In genomic region chr15:79682851-79683288, GRCh38 we compare ENCODE assay signal across 14 cellular contexts.
DNase-seq lines count a peak whose midpoint lies in the region; TF ChIP-seq lines count a peak whose summit lies in the region.
"Had no signal": no experiment of that assay in that cellular context is flagged by ENCODE, and none has a peak within 500 bp of the region (broad histone marks: within the 10 kb centered on the region; RNA-seq: fewer than 3 reads in every experiment).

No MANE protein-coding gene starts in this region.

- peak overlapping the region; percentile 62 for H3K4me3 ChIP-seq in skeletal muscle satellite cell (ENCODE audit: low read length)
- H3K4me3 ChIP-seq: hepatocyte, transverse colon had no signal

- H3K4me1 ChIP-seq in skeletal muscle satellite cell (ENCODE audit: control insufficient read depth, insufficient read depth, low read length), result peaks cover 38% of the 10 kb centered on the region
- H3K4me1 ChIP-seq: transverse colon had no signal

- no peaks in the 10 kb centered on the region for H3K9me3 ChIP-seq in skeletal muscle satellite cell (replicated peaks; ENCODE audit: low read length)
- H3K9me3 ChIP-seq: transverse colon had no signal

- CTCF ChIA-PET in RWPE1 (lab: Yijun Ruan, JAX), result no interaction called here

- peak overlapping the region; percentile 84 for H3K4me2 ChIP-seq in skeletal muscle satellite cell (ENCODE audit: low read length)
- H3K4me2 ChIP-seq: hepatocyte had no signal

- peak overlapping the region; percentile 42; the same call in 1 of the 2 replicates for H3K27ac ChIP-seq in RWPE1
- H3K27ac ChIP-seq: hepatocyte, transverse colon had no signal

- H3K27ac Mint-ChIP-seq in type B pancreatic cell, result no peak overlapping the region
- H3K27ac Mint-ChIP-seq: activated CD4-positive, alpha-beta T cell treated with anti-CD3 and anti-CD28 coated beads for 36 hours; CD4-positive, CD25-positive, alpha-beta regulatory T cell; natural killer cell treated with Interleukin-12 subunit alpha and Interleukin-12 subunit beta and Interleukin-15 and Interleukin-18, amount 100 ng/mL, for 72 hours had no signal

- H3K27me3 ChIP-seq in skeletal muscle satellite cell (ENCODE audit: control insufficient read depth, insufficient read depth, low read length), result no peaks in the 10 kb centered on the region
- H3K27me3 ChIP-seq: transverse colon had no signal

- POLR2A ChIA-PET in RWPE1 (lab: Yijun Ruan, JAX; ENCODE audit: low non-redundant PET), result no interaction called here

- no peaks in the 10 kb centered on the region for H3K4me1 Mint-ChIP-seq in type B pancreatic cell (ENCODE audit: unreplicated experiment)
- H3K4me1 Mint-ChIP-seq: activated CD4-positive, alpha-beta T cell treated with anti-CD3 and anti-CD28 coated beads for 36 hours had no signal

- no peaks in the 10 kb centered on the region for H3K36me3 ChIP-seq in skeletal muscle satellite cell (ENCODE audit: insufficient read depth, low read length)
- H3K36me3 ChIP-seq: transverse colon had no signal

- TF ChIP-seq CTCF in RWPE1 (conservative IDR thresholded peaks at IDR 0.05; ENCODE audit: low read depth) (no peak), type B pancreatic cell (conservative IDR thresholded peaks at IDR 0.05) (no peak)

- H3K4me3 Mint-ChIP-seq in type B pancreatic cell, result no peak overlapping the region
- H3K4me3 Mint-ChIP-seq: activated CD4-positive, alpha-beta T cell treated with anti-CD3 and anti-CD28 coated beads for 36 hours; CD4-positive, CD25-positive, alpha-beta regulatory T cell; natural killer cell treated with Interleukin-12 subunit alpha and Interleukin-12 subunit beta and Interleukin-15 and Interleukin-18, amount 100 ng/mL, for 72 hours had no signal

- peaks cover 5% of the 10 kb centered on the region for H3K27me3 Mint-ChIP-seq in type B pancreatic cell

- DNase-seq in EH (ENCODE audit: low read depth) (peak; percentile 77), RWPE1 (ENCODE audit: low spot score) (peak; percentile 48), fibroblast of gingiva (ENCODE audit: low read depth) (peak; percentile 55), nucleus accumbens (lab: John Stamatoyannopoulos, UW) (no peak), type B pancreatic cell (ENCODE audit: extremely low spot score, unreplicated experiment) (no peak), SK-N-DZ (ENCODE audit: low spot score) (no peak)
- no peak for DNase-seq in central memory CD4-positive, alpha-beta T cell
- DNase-seq: activated CD4-positive, alpha-beta T cell treated with anti-CD3 and anti-CD28 coated beads for 36 hours; CD4-positive, CD25-positive, alpha-beta regulatory T cell; NCI-H1048; transverse colon had no signal

- H3K36me3 Mint-ChIP-seq in type B pancreatic cell, result no peaks in the 10 kb centered on the region
- H3K36me3 Mint-ChIP-seq: CD4-positive, CD25-positive, alpha-beta regulatory T cell; natural killer cell treated with Interleukin-12 subunit alpha and Interleukin-12 subunit beta and Interleukin-15 and Interleukin-18, amount 100 ng/mL, for 72 hours had no signal

- H3K9ac ChIP-seq in skeletal muscle satellite cell (ENCODE audit: low read depth, low read length), result peak overlapping the region; percentile 78

- peaks cover 6% of the 10 kb centered on the region for H3K9me3 Mint-ChIP-seq in type B pancreatic cell
- H3K9me3 Mint-ChIP-seq: natural killer cell treated with Interleukin-12 subunit alpha and Interleukin-12 subunit beta and Interleukin-15 and Interleukin-18, amount 100 ng/mL, for 72 hours had no signal

Comparison
In these comparisons a context has a peak if more than half of its experiments do, and no peak if none do; other contexts are left out.
1. DNase-seq: peak in EH (single experiment), RWPE1 (single experiment) and fibroblast of gingiva (single experiment); none in nucleus accumbens (0 of 56), type B pancreatic cell (single experiment), SK-N-DZ (single experiment) and central memory CD4-positive, alpha-beta T cell (single experiment).